Comparison of ENCODE assay signal across 11 cellular contexts in genomic region chr13:27607125-27607524, GRCh38. TPM values are rescaled to one million over a fixed set of nuclear protein-coding genes. Genes with fewer than 3 reads are reported as not detected.
DNase-seq lines count a peak whose midpoint lies in the region; ATAC-seq and TF ChIP-seq lines count a peak whose summit lies in the region.
"Had no signal": no experiment of that assay in that cellular context is flagged by ENCODE, and none has a peak within 500 bp of the region (broad histone marks: within the 10 kb centered on the region; RNA-seq: fewer than 3 reads in every experiment).

No MANE protein-coding gene starts in this region.

- H3K4me1 ChIP-seq in Panc1 (ENCODE audit: control insufficient read depth, insufficient read depth, low read length) (peaks cover 11% of the 10 kb centered on the region), osteoblast (ENCODE audit: insufficient read depth, low read length) (peaks cover 21% of the 10 kb centered on the region)

- in situ Hi-C loops in Panc1 (cut with HindIII; ENCODE audit: low pct_unique_long_range_greater_than_20kb, low sequenced_read_pairs): no loop called here

- no TSS peak for BruUV-seq in Panc1 (replicated peaks; lab: Mats Ljungman, UMichigan)

- no peaks in the 10 kb centered on the region for H3K27me3 Mint-ChIP-seq in activated naive CD8-positive, alpha-beta T cell treated with anti-CD3 and anti-CD28 coated beads for 36 hours

- H3K4me3 ChIP-seq in Panc1 (ENCODE audit: low read depth in 2 of 2, low read length in 2 of 2): no peak overlapping the region
- no peak overlapping the region for H3K4me3 ChIP-seq in osteoblast (ENCODE audit: insufficient read depth, low read length)

- peaks cover 51% of the 10 kb centered on the region for H3K79me2 ChIP-seq in osteoblast (ENCODE audit: insufficient read depth, low read length)

- H3K9me3 Mint-ChIP-seq in activated naive CD8-positive, alpha-beta T cell treated with anti-CD3 and anti-CD28 coated beads for 36 hours: no peaks in the 10 kb centered on the region

- H3K36me3 Mint-ChIP-seq in activated naive CD8-positive, alpha-beta T cell treated with anti-CD3 and anti-CD28 coated beads for 36 hours: peaks cover 4% of the 10 kb centered on the region

- CTCF ChIA-PET in Panc1 (lab: Charles Lee): no interaction called here

- H3K27ac Mint-ChIP-seq in activated naive CD8-positive, alpha-beta T cell treated with anti-CD3 and anti-CD28 coated beads for 36 hours: no peak overlapping the region

- ATAC-seq in Panc1: no peak
- ATAC-seq in esophagus mucosa: peak; percentile 52
- no peak for ATAC-seq in GM19395 (IDR thresholded peaks at IDR 0.05; ENCODE audit: unreplicated experiment)

- H3K36me3 ChIP-seq in Panc1 (ENCODE audit: control insufficient read depth, insufficient read depth, low read length): no peaks in the 10 kb centered on the region
- H3K36me3 ChIP-seq in osteoblast (ENCODE audit: insufficient read depth, low read length): no peaks in the 10 kb centered on the region

- H3K4me1 Mint-ChIP-seq in activated naive CD8-positive, alpha-beta T cell treated with anti-CD3 and anti-CD28 coated beads for 36 hours: peaks cover 30% of the 10 kb centered on the region

- H4K20me1 ChIP-seq in osteoblast (ENCODE audit: insufficient read depth, low read length): no peaks in the 10 kb centered on the region

- POLR2A ChIA-PET in Panc1 (lab: Charles Lee): no interaction called here

- peak overlapping the region; percentile 22 for H3K4me2 ChIP-seq in osteoblast (ENCODE audit: insufficient read depth, low read length)

- peak overlapping the region; percentile 54; the same call in 1 of the 2 replicates for H3K27ac ChIP-seq in Panc1 (ENCODE audit: low read length)
- H3K27ac ChIP-seq in osteoblast (ENCODE audit: low read depth, low read length): peak overlapping the region; percentile 14

- no peak for TF ChIP-seq CTCF in Panc1 (IDR thresholded peaks at IDR 0.05)
- TF ChIP-seq CTCF in osteoblast (IDR thresholded peaks at IDR 0.05; ENCODE audit: extremely low read depth, low read depth, low read length): no peak

- no peaks in the 10 kb centered on the region for H3K9me3 ChIP-seq in Panc1 (ENCODE audit: control insufficient read depth, insufficient read depth, low read depth, low read length)
- no peaks in the 10 kb centered on the region for H3K9me3 ChIP-seq in osteoblast (ENCODE audit: low read depth, low read length)

- H2AFZ ChIP-seq in osteoblast (ENCODE audit: low read length): no peak overlapping the region

- H3K4me3 Mint-ChIP-seq in activated naive CD8-positive, alpha-beta T cell treated with anti-CD3 and anti-CD28 coated beads for 36 hours: no peak overlapping the region

- no peaks in the 10 kb centered on the region for H3K27me3 ChIP-seq in Panc1 (ENCODE audit: control insufficient read depth, insufficient read depth, low read length)
- no peaks in the 10 kb centered on the region for H3K27me3 ChIP-seq in osteoblast (ENCODE audit: insufficient read depth, low read length)

- peak; percentile 31 for DNase-seq in Daoy (ENCODE audit: low read depth)
- no peak for DNase-seq in Panc1 (ENCODE audit: low read depth, low spot score)
- DNase-seq in osteoblast (ENCODE audit: insufficient read length, low spot score, missing footprints): peak; percentile 72
- DNase-seq in activated naive CD8-positive, alpha-beta T cell treated with anti-CD3 and anti-CD28 coated beads for 36 hours: no peak
- DNase-seq in SKM-1 treated with dmso at 0.1 percent for 144 hours (lab: John Stamatoyannopoulos, UW; ENCODE audit: unreplicated experiment): no peak
- DNase-seq in NCI-H446 treated with DMSO at 0.1 percent for 48 hours (lab: John Stamatoyannopoulos, UW): no peak
- DNase-seq: anterior cingulate cortex, midbrain, NCI-H1436 treated with DMSO at 0.1 percent for 48 hours had no signal

- intact Hi-C loops in Panc1 (cut with micrococcal nuclease; ENCODE audit: unreplicated experiment): no loop called here

RNA-seq across cellular contexts. Expression of gene LNX2, which starts 13.2 kb away (rescaled TPM):
- total RNA-seq in Daoy (2014; rRNA removed; shearing (Covaris generic)): 4.5 and 6.6 TPM in 2 replicates
- total RNA-seq in Panc1 (2021; ENCODE audit: unreplicated experiment) (11.6 TPM), esophagus mucosa (13.5 TPM), osteoblast (14.4 and 15.2 TPM in 2 replicates)
- polyA plus RNA-seq in Panc1 (2012; ENCODE audit: insufficient read length): 4.3 TPM
- total RNA-seq in activated naive CD8-positive, alpha-beta T cell treated with anti-CD3 and anti-CD28 coated beads for 36 hours: 1 to 10 TPM; 3.8 to 4.0 TPM

RNA-seq across cellular contexts. Expression of gene POLR1D, which starts 14.6 kb away (rescaled TPM):
- total RNA-seq in Daoy (2014; rRNA removed; shearing (Covaris generic)): 90.7 and 123 TPM in 2 replicates
- total RNA-seq in Panc1 (2021; ENCODE audit: unreplicated experiment) (75.6 TPM), esophagus mucosa (121 TPM), osteoblast (84.6 and 93.7 TPM in 2 replicates)
- polyA plus RNA-seq in Panc1 (2012; ENCODE audit: insufficient read length): 61.7 TPM
- total RNA-seq in activated naive CD8-positive, alpha-beta T cell treated with anti-CD3 and anti-CD28 coated beads for 36 hours: 100 to 1,000 TPM; 162 to 165 TPM

Comparison
In these comparisons a context has a peak if more than half of its experiments do, and no peak if none do; other contexts are left out.
1. DNase-seq: peak in Daoy (single experiment) and osteoblast (single experiment); none in Panc1 (single experiment), activated naive CD8-positive, alpha-beta T cell treated with anti-CD3 and anti-CD28 coated beads for 36 hours (single experiment), SKM-1 treated with dmso at 0.1 percent for 144 hours (single experiment) and NCI-H446 treated with DMSO at 0.1 percent for 48 hours (single experiment).